Comparison of ENCODE assay signal across 13 cellular contexts in genomic region chr2:140882671-140883620, GRCh38.
"Had no signal": no experiment of that assay in that cellular context is flagged by ENCODE, and none has a peak within 500 bp of the region (broad histone marks: within the 10 kb centered on the region; RNA-seq: fewer than 3 reads in every experiment).

No MANE protein-coding gene starts in this region.

- DNase-seq: activated CD4-positive, alpha-beta T cell treated with anti-CD3 and anti-CD28 coated beads, Interleukin-2, amount 50 U/mL, for 4 hours; activated CD4-positive, CD25-positive, alpha-beta regulatory T cell treated with anti-CD3 and anti-CD28 coated beads, Interleukin-2, amount 50 U/mL, for 72 hours; activated gamma-delta T cell; activated naive CD8-positive, alpha-beta T cell treated with anti-CD3 and anti-CD28 coated beads for 36 hours; activated T-cell treated with anti-CD3 and anti-CD28 coated beads, Interleukin-2, amount 50 U/mL, for 4 hours; anterior cingulate cortex; gastrocnemius medialis; kidney glomerular epithelial cell; stimulated activated CD4-positive, alpha-beta T cell treated with anti-CD3 and anti-CD28 coated beads, Interleukin-15, amount 100 ng/mL, for 24 hours; stimulated activated CD4-positive, alpha-beta T cell treated with anti-CD3 and anti-CD28 coated beads, Interleukin-4, amount 100 ng/mL, for 4 hours; stimulated activated naive CD8-positive, alpha-beta T cell treated with anti-CD3 and anti-CD28 coated beads, Interleukin-15, amount 100 ng/mL, for 72 hours; testis had no signal

- H3K9me3 ChIP-seq: esophagus muscularis mucosa, gastrocnemius medialis, testis had no signal

- H3K9me3 Mint-ChIP-seq: activated naive CD8-positive, alpha-beta T cell treated with anti-CD3 and anti-CD28 coated beads for 36 hours had no signal

- H3K4me1 ChIP-seq: esophagus muscularis mucosa, gastrocnemius medialis, testis had no signal

- H3K27ac Mint-ChIP-seq: activated naive CD8-positive, alpha-beta T cell treated with anti-CD3 and anti-CD28 coated beads for 36 hours; stimulated activated naive CD8-positive, alpha-beta T cell treated with anti-CD3 and anti-CD28 coated beads, Interleukin-15, amount 100 ng/mL, for 72 hours had no signal

- H3K27me3 Mint-ChIP-seq: activated naive CD8-positive, alpha-beta T cell treated with anti-CD3 and anti-CD28 coated beads for 36 hours; stimulated activated naive CD8-positive, alpha-beta T cell treated with anti-CD3 and anti-CD28 coated beads, Interleukin-15, amount 100 ng/mL, for 72 hours had no signal

- H3K4me3 ChIP-seq: esophagus muscularis mucosa, gastrocnemius medialis, testis had no signal

- H3K36me3 ChIP-seq: esophagus muscularis mucosa, gastrocnemius medialis had no signal

- H3K4me1 Mint-ChIP-seq: activated naive CD8-positive, alpha-beta T cell treated with anti-CD3 and anti-CD28 coated beads for 36 hours; stimulated activated naive CD8-positive, alpha-beta T cell treated with anti-CD3 and anti-CD28 coated beads, Interleukin-15, amount 100 ng/mL, for 72 hours had no signal

- H3K36me3 Mint-ChIP-seq: activated naive CD8-positive, alpha-beta T cell treated with anti-CD3 and anti-CD28 coated beads for 36 hours had no signal

- H3K4me3 Mint-ChIP-seq: activated naive CD8-positive, alpha-beta T cell treated with anti-CD3 and anti-CD28 coated beads for 36 hours; activated T-cell treated with anti-CD3 and anti-CD28 coated beads, Interleukin-2, amount 50 U/mL, for 4 hours; stimulated activated naive CD8-positive, alpha-beta T cell treated with anti-CD3 and anti-CD28 coated beads, Interleukin-15, amount 100 ng/mL, for 72 hours had no signal

- H3K27ac ChIP-seq: esophagus muscularis mucosa, gastrocnemius medialis, testis had no signal

- H3K27me3 ChIP-seq: esophagus muscularis mucosa, gastrocnemius medialis, testis had no signal

- ATAC-seq: activated T-cell treated with anti-CD3 and anti-CD28 coated beads, Interleukin-2, amount 50 U/mL, for 4 hours; stimulated activated naive CD8-positive, alpha-beta T cell treated with anti-CD3 and anti-CD28 coated beads, Interleukin-15, amount 100 ng/mL, for 72 hours had no signal
